9 cellular contexts compared by ENCODE assay signal in genomic region chr6:30396833-30397479, GRCh38. TPM values are rescaled to one million over a fixed set of nuclear protein-coding genes. Genes with fewer than 3 reads are reported as not detected.
DNase-seq lines count a peak whose midpoint lies in the region; ATAC-seq and TF ChIP-seq lines count a peak whose summit lies in the region.
"Had no signal": no experiment of that assay in that cellular context is flagged by ENCODE, and none has a peak within 500 bp of the region (broad histone marks: within the 10 kb centered on the region; RNA-seq: fewer than 3 reads in every experiment).

No MANE protein-coding gene starts in this region.

- no peak overlapping the region for H3K9ac ChIP-seq in neural cell (ENCODE audit: low read length)

- TF ChIP-seq POLR2A in Peyer's patch (IDR thresholded peaks at IDR 0.05) = no peak

- peak; percentile 57 for TF ChIP-seq RAD21 in neural cell (conservative IDR thresholded peaks at IDR 0.05)

- peak; percentile 47 to 88 (median 83) for TF ChIP-seq CTCF in Peyer's patch (IDR thresholded peaks at IDR 0.05)
- peak; percentile 84 for TF ChIP-seq CTCF in fibroblast of pulmonary artery (IDR thresholded peaks at IDR 0.05; ENCODE audit: low read length, missing control alignments)
- TF ChIP-seq CTCF in neural cell (IDR thresholded peaks at IDR 0.05; ENCODE audit: poor library complexity, severe bottlenecking) = peak; percentile 68

- H3K4me3 Mint-ChIP-seq in stimulated activated naive CD8-positive, alpha-beta T cell treated with anti-CD3 and anti-CD28 coated beads, Interleukin-15, amount 100 ng/mL, for 72 hours = no peak overlapping the region
- H3K4me3 Mint-ChIP-seq: stimulated activated naive CD8-positive, alpha-beta T cell treated with anti-CD3 and anti-CD28 coated beads, Interleukin-15, Interleukin-2, amounts not matched to agents 100 ng/mL and 50 ng/mL, for 24 hours had no signal

- no peaks in the 10 kb centered on the region for H3K79me2 ChIP-seq in neural cell (replicated peaks; ENCODE audit: insufficient read depth, low read length)

- DNase-seq in NCI-H1417 (lab: John Stamatoyannopoulos, UW) = peak; percentile 62 to 78 (median 72)
- no peak for DNase-seq in NCI-H1417 treated with DMSO at 0.1 percent for 48 hours (lab: John Stamatoyannopoulos, UW)
- DNase-seq in HuH-7 (ENCODE audit: low spot score) = peak; percentile 66
- DNase-seq in Peyer's patch = peak; percentile 76 to 93 (median 88)
- DNase-seq in activated T-helper 1 cell treated with Interleukin-2 at 50 U/mL for 16 hours (ENCODE audit: low read depth) = peak; percentile 73
- DNase-seq in fibroblast of pulmonary artery (ENCODE audit: low read depth) = peak; percentile 64
- DNase-seq in stimulated activated naive CD8-positive, alpha-beta T cell treated with anti-CD3 and anti-CD28 coated beads, Interleukin-15, amount 100 ng/mL, for 72 hours = peak; percentile 81 to 84

- no peaks in the 10 kb centered on the region for H3K9me3 ChIP-seq in Peyer's patch
- H3K9me3 ChIP-seq in neural cell (ENCODE audit: low read length) = no peaks in the 10 kb centered on the region

- H3K4me1 ChIP-seq in Peyer's patch = peaks cover 0 to 4% (median 0%) of the 10 kb centered on the region in 4 donors

- H3K27ac ChIP-seq in Peyer's patch = no peak overlapping the region
- H3K27ac ChIP-seq in neural cell (ENCODE audit: low read length) = no peak overlapping the region

- TF ChIP-seq EP300 in neural cell (conservative IDR thresholded peaks at IDR 0.05; ENCODE audit: poor library complexity, severe bottlenecking) = no peak

- H3F3A ChIP-seq in neural cell (ENCODE audit: insufficient read depth, low read length, poor library complexity, severe bottlenecking) = no peaks in the 10 kb centered on the region

- H3K4me2 ChIP-seq in neural cell (ENCODE audit: low read length) = no peak overlapping the region

- H2AFZ ChIP-seq in neural cell (ENCODE audit: low read depth, low read length) = no peak overlapping the region

- no peaks in the 10 kb centered on the region for H3K4me1 Mint-ChIP-seq in stimulated activated naive CD8-positive, alpha-beta T cell treated with anti-CD3 and anti-CD28 coated beads, Interleukin-15, amount 100 ng/mL, for 72 hours

- H3K27me3 ChIP-seq in Peyer's patch (no peaks in the 10 kb centered on the region), neural cell (ENCODE audit: insufficient read depth, low read depth, low read length) (no peaks in the 10 kb centered on the region)

- no peaks in the 10 kb centered on the region for H4K20me1 ChIP-seq in neural cell (ENCODE audit: insufficient read depth)

- peaks cover 57% of the 10 kb centered on the region for H3K27me3 Mint-ChIP-seq in stimulated activated naive CD8-positive, alpha-beta T cell treated with anti-CD3 and anti-CD28 coated beads, Interleukin-15, amount 100 ng/mL, for 72 hours

- no peak overlapping the region for H3K27ac Mint-ChIP-seq in stimulated activated naive CD8-positive, alpha-beta T cell treated with anti-CD3 and anti-CD28 coated beads, Interleukin-15, amount 100 ng/mL, for 72 hours
- H3K27ac Mint-ChIP-seq: stimulated activated naive CD8-positive, alpha-beta T cell treated with anti-CD3 and anti-CD28 coated beads, Interleukin-15, Interleukin-2, amounts not matched to agents 100 ng/mL and 50 ng/mL, for 24 hours had no signal

- ATAC-seq in stimulated activated naive CD8-positive, alpha-beta T cell treated with anti-CD3 and anti-CD28 coated beads, Interleukin-15, amount 100 ng/mL, for 72 hours = peak; percentile 98

- H3K4me3 ChIP-seq in Peyer's patch (no peak overlapping the region), fibroblast of pulmonary artery (replicated peaks; ENCODE audit: low read depth, low read length) (no peak overlapping the region), neural cell (ENCODE audit: low read length) (no peak overlapping the region)

- H3K36me3 ChIP-seq in Peyer's patch (no peaks in the 10 kb centered on the region), neural cell (ENCODE audit: insufficient read depth, low read length) (no peaks in the 10 kb centered on the region)

- no peaks in the 10 kb centered on the region for H3K9me3 Mint-ChIP-seq in stimulated activated naive CD8-positive, alpha-beta T cell treated with anti-CD3 and anti-CD28 coated beads, Interleukin-15, amount 100 ng/mL, for 72 hours
- H3K9me3 Mint-ChIP-seq: stimulated activated naive CD8-positive, alpha-beta T cell treated with anti-CD3 and anti-CD28 coated beads, Interleukin-15, Interleukin-2, amounts not matched to agents 100 ng/mL and 50 ng/mL, for 24 hours had no signal

- no peaks in the 10 kb centered on the region for H3K9me2 ChIP-seq in neural cell (ENCODE audit: insufficient read depth, low read length)

TF ChIP-seq in neural cell, 6 proteins besides CTCF, POLR2A, EP300 and RAD21:
- TF ChIP-seq TAF1 (IDR thresholded peaks at IDR 0.05; ENCODE audit: low read depth) (no peak), SMC3 (conservative IDR thresholded peaks at IDR 0.05; ENCODE audit: poor library complexity) (peak; percentile 61), MXI1 (conservative IDR thresholded peaks at IDR 0.05; ENCODE audit: poor library complexity, severe bottlenecking) (no peak)

RNA-seq across cellular contexts. Expression of gene RPP21, which starts 52.0 kb away (rescaled TPM):
- total RNA-seq in Peyer's patch = 10 to 100 TPM; 40.5 to 86.6 (median 80.8) TPM
- 109 and 116 TPM in 2 replicates for polyA plus RNA-seq in neural cell
- polyA minus RNA-seq in neural cell = 26.3 and 31.2 TPM in 2 replicates
